21 cellular contexts compared by ENCODE assay signal in genomic region chr14:61455351-61455750, GRCh38.
DNase-seq lines count a peak whose midpoint lies in the region; ATAC-seq and TF ChIP-seq lines count a peak whose summit lies in the region.
"Had no signal": no experiment of that assay in that cellular context is flagged by ENCODE, and none has a peak within 500 bp of the region (broad histone marks: within the 10 kb centered on the region; RNA-seq: fewer than 3 reads in every experiment).

No MANE protein-coding gene starts in this region.

- H3K27me3 ChIP-seq in left ventricle myocardium inferior (ENCODE audit: low read depth) = no peaks in the 10 kb centered on the region
- no peaks in the 10 kb centered on the region for H3K27me3 ChIP-seq in esophagus muscularis mucosa
- H3K27me3 ChIP-seq: SJSA1, transverse colon had no signal

- intact Hi-C loops in left ventricle myocardium inferior (cut with micrococcal nuclease) (loop anchor here (10.0 kb wide), 1 partner anchor 151 kb away; no protein-coding TSS in a partner anchor), cardiac septum (cut with DNase I) (loop anchor here (5.0 to 10.0 kb wide), 2 partner anchors 158 to 669 kb away; no protein-coding TSS in a partner anchor), esophagus muscularis mucosa (cut with DNase I) (loop anchor here (10.0 kb wide), 1 partner anchor 669 kb away; no protein-coding TSS in a partner anchor), MCF 10A (cut with micrococcal nuclease) (no loop called here), sciatic nerve (cut with DNase I) (loop anchor here (5.0 kb wide), 1 partner anchor 382 kb away; no protein-coding TSS in a partner anchor)
- intact Hi-C loops in activated CD8-positive, alpha-beta T cell treated with anti-CD3 and anti-CD28 coated beads for 36 hours (cut with micrococcal nuclease) = loop anchor here (5.0 kb wide), 1 partner anchor 158 kb away; no protein-coding TSS in a partner anchor

- no peaks in the 10 kb centered on the region for H3K27me3 Mint-ChIP-seq in activated CD8-positive, alpha-beta T cell treated with anti-CD3 and anti-CD28 coated beads for 36 hours
- no peaks in the 10 kb centered on the region for H3K27me3 Mint-ChIP-seq in MCF 10A (ENCODE audit: insufficient read depth, unreplicated experiment)
- H3K27me3 Mint-ChIP-seq: activated B cell treated with CpG ODN at 0.5 μM for 24 hours had no signal

- CTCF ChIA-PET in activated CD8-positive, alpha-beta T cell treated with anti-CD3 and anti-CD28 coated beads for 36 hours (lab: Charles Lee) = interaction anchor here (0.6 to 3.2 kb wide), 13 partner anchors 15 to 382 kb away, joined by 3 to 17 read pairs (median 3); no protein-coding TSS in a partner anchor
- CTCF ChIA-PET in MCF 10A (lab: Yijun Ruan, JAX) = interaction anchor here (0.5 to 2.7 kb wide), 14 partner anchors 13 to 670 kb away, joined by 3 to 16 read pairs (median 4); no protein-coding TSS in a partner anchor

- TF ChIP-seq CTCF in left ventricle myocardium inferior (IDR thresholded peaks at IDR 0.05; ENCODE audit: borderline replicate concordance) (no peak), esophagus muscularis mucosa (IDR thresholded peaks at IDR 0.05) (no peak), MCF 10A (IDR thresholded peaks at IDR 0.05; ENCODE audit: unreplicated experiment) (no peak)
- no peak for TF ChIP-seq CTCF in activated CD8-positive, alpha-beta T cell treated with anti-CD3 and anti-CD28 coated beads for 36 hours (IDR thresholded peaks at IDR 0.05)

- BruUV-seq in MCF 10A (replicated peaks; lab: Mats Ljungman, UMichigan) = no TSS peak

- H3K9me3 Mint-ChIP-seq in activated CD8-positive, alpha-beta T cell treated with anti-CD3 and anti-CD28 coated beads for 36 hours = peaks cover 3% of the 10 kb centered on the region
- H3K9me3 Mint-ChIP-seq in MCF 10A (ENCODE audit: unreplicated experiment) = no peaks in the 10 kb centered on the region
- H3K9me3 Mint-ChIP-seq: endodermal cell had no signal

- H3K36me3 ChIP-seq in left ventricle myocardium inferior = peaks cover 31% of the 10 kb centered on the region
- H3K36me3 ChIP-seq in esophagus muscularis mucosa = peaks cover 0 to 33% (median 10%) of the 10 kb centered on the region in 4 donors
- H3K36me3 ChIP-seq: SJSA1, transverse colon had no signal

- DNase-seq in left ventricle myocardium inferior = no peak
- no peak for DNase-seq in cardiac septum (ENCODE audit: low spot score)
- peak; percentile 44 for DNase-seq in activated CD8-positive, alpha-beta T cell treated with anti-CD3 and anti-CD28 coated beads for 36 hours
- peak; percentile 26 for DNase-seq in esophagus muscularis mucosa (ENCODE audit: extremely low spot score)
- no peak for DNase-seq in MCF 10A (ENCODE audit: unreplicated experiment)
- DNase-seq in sciatic nerve (ENCODE audit: low spot score) = no peak
- no peak for DNase-seq in SKM-1 (lab: John Stamatoyannopoulos, UW; ENCODE audit: unreplicated experiment)
- DNase-seq: activated B cell treated with CpG ODN at 0.5 μM for 24 hours; DMS79; endodermal cell; lower lobe of right lung; MV-4-11; NCI-H2171; NCI-H526 treated with DMSO at 0.1 percent for 48 hours; stimulated activated naive CD4-positive, alpha-beta T cell treated with Interleukin-2 at 50 U/mL for 16 hours; T1000; transverse colon had no signal

- 88% methylated on average over 6 of the region's 6 CpGs for WGBS in esophagus muscularis mucosa

- ATAC-seq in activated CD8-positive, alpha-beta T cell treated with anti-CD3 and anti-CD28 coated beads for 36 hours = no peak
- no peak for ATAC-seq in sciatic nerve
- ATAC-seq: GM12878, K562, lower lobe of right lung had no signal

- no peak overlapping the region for H3K4me3 Mint-ChIP-seq in activated CD8-positive, alpha-beta T cell treated with anti-CD3 and anti-CD28 coated beads for 36 hours
- H3K4me3 Mint-ChIP-seq in MCF 10A (ENCODE audit: unreplicated experiment) = no peak overlapping the region
- H3K4me3 Mint-ChIP-seq: activated B cell treated with CpG ODN at 0.5 μM for 24 hours, endodermal cell had no signal

- no peak for TF ChIP-seq POLR2A in esophagus muscularis mucosa (IDR thresholded peaks at IDR 0.05; ENCODE audit: low read depth)

- H3K4me3 ChIP-seq in left ventricle myocardium inferior (no peak overlapping the region), esophagus muscularis mucosa (no peak overlapping the region)
- H3K4me3 ChIP-seq: GM12878, K562, lower lobe of right lung, SJSA1, smooth muscle cell, transverse colon had no signal

- H3K36me3 Mint-ChIP-seq in activated CD8-positive, alpha-beta T cell treated with anti-CD3 and anti-CD28 coated beads for 36 hours (ENCODE audit: low read depth) = peaks cover 84% of the 10 kb centered on the region
- H3K36me3 Mint-ChIP-seq in MCF 10A (ENCODE audit: insufficient read depth, unreplicated experiment) = peaks cover 19% of the 10 kb centered on the region

- POLR2A ChIA-PET in activated CD8-positive, alpha-beta T cell treated with anti-CD3 and anti-CD28 coated beads for 36 hours (lab: Charles Lee) = interaction anchor here (0.9 to 1.5 kb wide), 3 partner anchors 23 to 104 kb away, joined by 3 read pairs; no protein-coding TSS in a partner anchor
- POLR2A ChIA-PET in MCF 10A (lab: Yijun Ruan, JAX) = no interaction called here

- H3K27ac Mint-ChIP-seq in activated CD8-positive, alpha-beta T cell treated with anti-CD3 and anti-CD28 coated beads for 36 hours = peak overlapping the region; percentile 68
- no peak overlapping the region for H3K27ac Mint-ChIP-seq in MCF 10A (ENCODE audit: low read depth, unreplicated experiment)
- H3K27ac Mint-ChIP-seq: activated B cell treated with CpG ODN at 0.5 μM for 24 hours, endodermal cell had no signal

- H3K27ac ChIP-seq in left ventricle myocardium inferior (replicated peaks) (peak overlapping the region; percentile 53), esophagus muscularis mucosa (replicated peaks in 1 of 4) (no peak overlapping the region)
- H3K27ac ChIP-seq: lower lobe of right lung, SJSA1, transverse colon had no signal

- no peak for TF ChIP-seq EP300 in esophagus muscularis mucosa (IDR thresholded peaks at IDR 0.05)

- H3K4me1 Mint-ChIP-seq in activated CD8-positive, alpha-beta T cell treated with anti-CD3 and anti-CD28 coated beads for 36 hours (ENCODE audit: low read depth) = peaks cover 82% of the 10 kb centered on the region
- no peaks in the 10 kb centered on the region for H3K4me1 Mint-ChIP-seq in MCF 10A (ENCODE audit: insufficient read depth, unreplicated experiment)

- H3K9me3 ChIP-seq in left ventricle myocardium inferior (replicated peaks) (no peaks in the 10 kb centered on the region), esophagus muscularis mucosa (no peaks in the 10 kb centered on the region)
- H3K9me3 ChIP-seq: lower lobe of right lung, SJSA1, transverse colon had no signal

- H3K4me1 ChIP-seq in left ventricle myocardium inferior (peaks cover 34% of the 10 kb centered on the region), esophagus muscularis mucosa (peaks cover 0 to 9% (median 8%) of the 10 kb centered on the region in 4 donors)
- H3K4me1 ChIP-seq: SJSA1, transverse colon had no signal

Comparison
In these comparisons a context has a peak if more than half of its experiments do, and no peak if none do; other contexts are left out.
1. DNase-seq: peak in activated CD8-positive, alpha-beta T cell treated with anti-CD3 and anti-CD28 coated beads for 36 hours (single experiment) and esophagus muscularis mucosa (single experiment); none in left ventricle myocardium inferior (single experiment), cardiac septum (single experiment), MCF 10A (single experiment), sciatic nerve (single experiment) and SKM-1 (single experiment).